In genomic region chr2:221895366-221896121, GRCh38 we compare ENCODE assay signal across 23 cellular contexts.
DNase-seq lines count a peak whose midpoint lies in the region; ATAC-seq and TF ChIP-seq lines count a peak whose summit lies in the region.
"Had no signal": no experiment of that assay in that cellular context is flagged by ENCODE, and none has a peak within 500 bp of the region (broad histone marks: within the 10 kb centered on the region; RNA-seq: fewer than 3 reads in every experiment).

No MANE protein-coding gene starts in this region.

- no peak overlapping the region for H4K8ac ChIP-seq in mesenchymal stem cell (ENCODE audit: low read length)

- no peaks in the 10 kb centered on the region for H3K79me1 ChIP-seq in mesenchymal stem cell (replicated peaks; ENCODE audit: low read length, poor library complexity, severe bottlenecking)

- no peak overlapping the region for H3K4me3 Mint-ChIP-seq in activated T-cell treated with anti-CD3 and anti-CD28 coated beads, Interleukin-2, amount 50 U/mL, for 72 hours
- H3K4me3 Mint-ChIP-seq: activated CD4-positive, alpha-beta T cell treated with anti-CD3 and anti-CD28 coated beads, Interleukin-2, amount 10 ng/mL, durations not matched to agents 7 days and 5 days; activated naive CD4-positive, alpha-beta T cell treated with anti-CD3 and anti-CD28 coated beads, Interleukin-2, amount 50 U/mL, for 24 hours; CD8-positive, alpha-beta T cell; naive B cell; type B pancreatic cell had no signal

- no peak overlapping the region for H2AFZ ChIP-seq in mesenchymal stem cell (ENCODE audit: low read depth, low read length)

- ATAC-seq in sciatic nerve (peak; percentile 41), GM18517 (IDR thresholded peaks at IDR 0.05; ENCODE audit: unreplicated experiment) (no peak)
- no peak for ATAC-seq in activated T-cell treated with anti-CD3 and anti-CD28 coated beads, Interleukin-2, amount 50 U/mL, for 72 hours (replicated peaks in 1 of 2)
- ATAC-seq: CD8-positive, alpha-beta T cell; K562 had no signal

- H3K27me3 Mint-ChIP-seq in activated T-cell treated with anti-CD3 and anti-CD28 coated beads, Interleukin-2, amount 50 U/mL, for 72 hours (ENCODE audit: low read depth): no peaks in the 10 kb centered on the region
- H3K27me3 Mint-ChIP-seq: activated CD4-positive, alpha-beta T cell treated with anti-CD3 and anti-CD28 coated beads, Interleukin-2, amount 10 ng/mL, durations not matched to agents 7 days and 5 days; activated naive CD4-positive, alpha-beta T cell treated with anti-CD3 and anti-CD28 coated beads, Interleukin-2, amount 50 U/mL, for 24 hours; naive B cell had no signal

- H3K4me3 ChIP-seq in mesenchymal stem cell (ENCODE audit: insufficient read depth in 1 of 2, low read depth in 1 of 2, low read length in 2 of 2) (no peak overlapping the region), coronary artery (no peak overlapping the region)
- H3K4me3 ChIP-seq: K562, Peyer's patch had no signal

- no peak overlapping the region for H3K27ac Mint-ChIP-seq in activated T-cell treated with anti-CD3 and anti-CD28 coated beads, Interleukin-2, amount 50 U/mL, for 72 hours
- H3K27ac Mint-ChIP-seq: activated CD4-positive, alpha-beta T cell treated with anti-CD3 and anti-CD28 coated beads, Interleukin-2, amount 10 ng/mL, durations not matched to agents 7 days and 5 days; activated naive CD4-positive, alpha-beta T cell treated with anti-CD3 and anti-CD28 coated beads, Interleukin-2, amount 50 U/mL, for 24 hours; CD8-positive, alpha-beta T cell; naive B cell; type B pancreatic cell had no signal

- no peak overlapping the region for H2AK5ac ChIP-seq in mesenchymal stem cell (ENCODE audit: low read length, severe bottlenecking)

- no peaks in the 10 kb centered on the region for H3K9me3 ChIP-seq in mesenchymal stem cell (ENCODE audit: control insufficient read depth, low read length)
- H3K9me3 ChIP-seq: Peyer's patch, SK-N-SH had no signal

- H3K27ac ChIP-seq in mesenchymal stem cell (ENCODE audit: low read length, poor library complexity, severe bottlenecking) (no peak overlapping the region), coronary artery (no peak overlapping the region)
- H3K27ac ChIP-seq: HL-60 had no signal

- no peaks in the 10 kb centered on the region for H3K4me1 Mint-ChIP-seq in activated T-cell treated with anti-CD3 and anti-CD28 coated beads, Interleukin-2, amount 50 U/mL, for 72 hours (ENCODE audit: low read depth)
- H3K4me1 Mint-ChIP-seq: activated CD4-positive, alpha-beta T cell treated with anti-CD3 and anti-CD28 coated beads, Interleukin-2, amount 10 ng/mL, durations not matched to agents 7 days and 5 days; activated naive CD4-positive, alpha-beta T cell treated with anti-CD3 and anti-CD28 coated beads, Interleukin-2, amount 50 U/mL, for 24 hours; naive B cell had no signal

- no peak overlapping the region for H3K4me2 ChIP-seq in mesenchymal stem cell (ENCODE audit: low read length, poor library complexity, severe bottlenecking)
- H3K4me2 ChIP-seq: SK-N-SH had no signal

- H2BK120ac ChIP-seq in mesenchymal stem cell (ENCODE audit: low read depth, low read length): no peak overlapping the region

- no peak overlapping the region for H2BK15ac ChIP-seq in mesenchymal stem cell (ENCODE audit: low read depth, poor library complexity, severe bottlenecking)

- peaks cover 3% of the 10 kb centered on the region for H3K4me1 ChIP-seq in mesenchymal stem cell (ENCODE audit: control insufficient read depth, insufficient read depth, low read depth, low read length)
- H3K4me1 ChIP-seq: Peyer's patch had no signal

- H3K9me3 Mint-ChIP-seq in activated T-cell treated with anti-CD3 and anti-CD28 coated beads, Interleukin-2, amount 50 U/mL, for 72 hours: peaks cover 0 to 4% of the 10 kb centered on the region in 2 donors
- H3K9me3 Mint-ChIP-seq: activated CD4-positive, alpha-beta T cell treated with anti-CD3 and anti-CD28 coated beads, Interleukin-2, amount 10 ng/mL, durations not matched to agents 7 days and 5 days; type B pancreatic cell had no signal

- no peaks in the 10 kb centered on the region for H3K36me3 ChIP-seq in mesenchymal stem cell (ENCODE audit: control insufficient read depth in 1 of 2, insufficient read depth in 2 of 2, low read depth in 1 of 2, low read length in 2 of 2)
- H3K36me3 ChIP-seq: Peyer's patch had no signal

- no peak overlapping the region for H3K23ac ChIP-seq in mesenchymal stem cell (ENCODE audit: low read length in 2 of 2)

- H3K18ac ChIP-seq in mesenchymal stem cell (ENCODE audit: low read depth in 1 of 2, low read length in 2 of 2): peak overlapping the region in 1 of 2 experiments; percentile 50

- H3K27me3 ChIP-seq in mesenchymal stem cell (ENCODE audit: control insufficient read depth in 1 of 2, insufficient read depth in 1 of 2, low read length in 2 of 2): no peaks in the 10 kb centered on the region
- H3K27me3 ChIP-seq: Peyer's patch had no signal

- peak; percentile 43 for DNase-seq in Ammon's horn (ENCODE audit: low spot score)
- peak; percentile 57 for DNase-seq in astrocyte of the hippocampus (ENCODE audit: low read depth, low spot score)
- DNase-seq in mesenchymal stem cell: peak; percentile 34
- DNase-seq in sciatic nerve (ENCODE audit: low spot score): no peak
- DNase-seq in activated T-cell treated with anti-CD3 and anti-CD28 coated beads, Interleukin-2, amount 50 U/mL, for 72 hours: no peak
- no peak for DNase-seq in coronary artery (ENCODE audit: low spot score)
- DNase-seq in activated effector memory CD4-positive, alpha-beta T cell treated with anti-CD3 and anti-CD28 coated beads, Interleukin-2, amount 50 U/mL, for 16 hours: no peak
- DNase-seq: activated CD4-positive, alpha-beta T cell treated with anti-CD3 and anti-CD28 coated beads, Interleukin-2, amount 10 ng/mL, durations not matched to agents 7 days and 5 days; activated T-cell treated with anti-CD3 and anti-CD28 coated beads, Interleukin-2, amount 50 U/mL, for 1 hour; CD8-positive, alpha-beta T cell; central memory CD4-positive, alpha-beta T cell; effector memory CD4-positive, alpha-beta T cell; naive B cell; NCI-H2171; Peyer's patch; retina; SK-N-SH; stimulated activated CD4-positive, alpha-beta T cell treated with anti-CD3 and anti-CD28 coated beads, Interleukin-4, amount 100 ng/mL, for 4 hours had no signal

- 81% methylated on average over 9 of the region's 10 CpGs for WGBS in mesenchymal stem cell

- no peak overlapping the region for H3K4ac ChIP-seq in mesenchymal stem cell (ENCODE audit: low read depth in 1 of 2, low read length in 2 of 2)

- H2BK5ac ChIP-seq in mesenchymal stem cell (ENCODE audit: low read depth, low read length, poor library complexity, severe bottlenecking): no peak overlapping the region

- intact Hi-C loops in sciatic nerve (cut with DNase I): no loop called here

- no peak for TF ChIP-seq CTCF in coronary artery (IDR thresholded peaks at IDR 0.05)

- peak overlapping the region in 1 of 2 experiments; percentile 59 for H3K14ac ChIP-seq in mesenchymal stem cell (ENCODE audit: low read length in 2 of 2)

- H2BK12ac ChIP-seq in mesenchymal stem cell (ENCODE audit: low read length in 2 of 2): peak overlapping the region; percentile 54 to 55

- H3K9ac ChIP-seq in mesenchymal stem cell (ENCODE audit: low read length): peak overlapping the region; percentile 85
- H3K9ac ChIP-seq: SK-N-SH had no signal

- no peak overlapping the region for H4K91ac ChIP-seq in mesenchymal stem cell (ENCODE audit: low read length)

- H3K36me3 Mint-ChIP-seq in activated T-cell treated with anti-CD3 and anti-CD28 coated beads, Interleukin-2, amount 50 U/mL, for 72 hours (ENCODE audit: insufficient read depth in 2 of 2): no peaks in the 10 kb centered on the region
- H3K36me3 Mint-ChIP-seq: activated naive CD4-positive, alpha-beta T cell treated with anti-CD3 and anti-CD28 coated beads, Interleukin-2, amount 50 U/mL, for 24 hours; CD8-positive, alpha-beta T cell; naive B cell; type B pancreatic cell had no signal

Comparison
In these comparisons a context has a peak if more than half of its experiments do, and no peak if none do; other contexts are left out.
1. DNase-seq: peak in Ammon's horn (single experiment), astrocyte of the hippocampus (single experiment) and mesenchymal stem cell (single experiment); none in sciatic nerve (single experiment), activated T-cell treated with anti-CD3 and anti-CD28 coated beads, Interleukin-2, amount 50 U/mL, for 72 hours (0 of 2), coronary artery (single experiment) and activated effector memory CD4-positive, alpha-beta T cell treated with anti-CD3 and anti-CD28 coated beads, Interleukin-2, amount 50 U/mL, for 16 hours (single experiment).